ENCODE assay signal across 16 cellular contexts in the genomic region with DNA sequence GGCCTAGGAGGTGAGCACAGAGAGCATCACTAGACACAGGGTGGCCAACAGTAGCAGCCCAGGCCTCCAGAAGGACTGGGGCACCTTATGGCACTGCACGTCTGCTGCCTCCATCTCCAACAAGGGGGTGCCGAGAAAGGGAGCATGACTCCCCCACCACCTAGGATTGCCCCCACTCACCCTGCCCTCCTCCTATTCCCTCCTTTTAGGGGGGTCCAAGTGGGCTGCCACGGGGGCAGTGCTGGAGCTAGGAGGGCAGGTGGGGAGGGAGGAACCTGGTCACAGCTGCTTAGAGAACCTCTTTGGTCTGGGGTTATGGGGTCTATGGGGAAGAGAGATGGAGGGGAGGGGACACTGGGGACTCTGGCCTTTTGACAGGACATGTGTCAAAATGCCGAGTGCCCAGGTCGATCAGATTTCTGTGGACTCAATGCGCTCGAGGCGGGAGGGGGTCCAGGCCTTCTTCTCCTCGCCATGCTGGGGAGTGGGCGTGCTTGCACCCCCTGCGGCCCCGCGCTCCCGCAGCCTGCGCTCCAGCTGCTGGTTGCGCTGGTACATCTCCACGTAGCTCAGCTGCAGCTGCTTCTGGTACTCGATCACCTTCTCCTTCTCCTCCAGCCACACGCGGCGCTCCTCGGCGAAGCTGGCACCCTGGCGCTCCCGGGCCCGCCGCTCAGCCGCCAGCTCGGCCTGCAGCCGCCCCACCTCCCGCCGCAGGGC.
"Had no signal": no experiment of that assay in that cellular context is flagged by ENCODE, and none has a peak within 500 bp of the region (broad histone marks: within the 10 kb centered on the region; RNA-seq: fewer than 3 reads in every experiment).

No MANE protein-coding gene starts in this region.

- H3K4me3 ChIP-seq: right lobe of liver had no signal

- H3K4me3 Mint-ChIP-seq: activated CD4-positive, alpha-beta T cell treated with anti-CD3 and anti-CD28 coated beads, Interleukin-2, amount 10 ng/mL, durations not matched to agents 7 days and 5 days; dendritic cell treated with granulocyte-macrophage colony-stimulating factor and Interleukin-4, amounts not matched to agents 40 ng/mL and 50 ng/mL, for 4 days; immature natural killer cell; stimulated activated naive B cell treated with anti-CD40 and anti-IgM and Interleukin-4, amounts not matched to agents 10 μg/mL and 1 μg/mL and 100 μg/mL, for 72 hours had no signal

- H3K27ac Mint-ChIP-seq: activated CD4-positive, alpha-beta T cell treated with anti-CD3 and anti-CD28 coated beads, Interleukin-2, amount 10 ng/mL, durations not matched to agents 7 days and 5 days; dendritic cell treated with granulocyte-macrophage colony-stimulating factor and Interleukin-4, amounts not matched to agents 40 ng/mL and 50 ng/mL, for 4 days; natural killer cell; stimulated activated naive B cell treated with anti-CD40 and anti-IgM and Interleukin-4, amounts not matched to agents 10 μg/mL and 1 μg/mL and 100 μg/mL, for 72 hours had no signal

- H3K9me3 ChIP-seq: psoas muscle, right lobe of liver, spleen had no signal

- H3K27me3 ChIP-seq: right lobe of liver had no signal

- ATAC-seq: activated naive CD4-positive, alpha-beta T cell treated with anti-CD3 and anti-CD28 coated beads, Interleukin-2, amount 50 U/mL, for 72 hours; left colon; natural killer cell; right lobe of liver; stimulated activated naive B cell treated with anti-CD40 and anti-IgM and Interleukin-4, amounts not matched to agents 10 μg/mL and 1 μg/mL and 100 μg/mL, for 72 hours had no signal

- H3K36me3 Mint-ChIP-seq: natural killer cell; stimulated activated naive B cell treated with anti-CD40 and anti-IgM and Interleukin-4, amounts not matched to agents 10 μg/mL and 1 μg/mL and 100 μg/mL, for 72 hours had no signal

- H3K36me3 ChIP-seq: right lobe of liver, spleen had no signal

- DNase-seq: activated CD4-positive, alpha-beta T cell treated with anti-CD3 and anti-CD28 coated beads, Interleukin-2, amount 10 ng/mL, durations not matched to agents 7 days and 5 days; activated CD4-positive, CD25-positive, alpha-beta regulatory T cell; amniotic stem cell; immature natural killer cell; left colon; natural killer cell; occipital lobe; psoas muscle; spleen; stimulated activated CD4-positive, alpha-beta T cell treated with anti-CD3 and anti-CD28 coated beads, Interleukin-1b, Interleukin-23, amount 100 ng/mL, for 48 hours; stimulated activated naive B cell treated with anti-CD40 and anti-IgM and Interleukin-4, amounts not matched to agents 10 μg/mL and 1 μg/mL and 100 μg/mL, for 72 hours; T-helper 2 cell; trophoblast cell had no signal

- H3K27ac ChIP-seq: right lobe of liver had no signal
